ENCODE assay signal across 8 cellular contexts in genomic region chr9:95461448-95462381, GRCh38. TPM values are rescaled to one million over a fixed set of nuclear protein-coding genes. Genes with fewer than 3 reads are reported as not detected.
DNase-seq lines count a peak whose midpoint lies in the region; ATAC-seq and TF ChIP-seq lines count a peak whose summit lies in the region.

No MANE protein-coding gene starts in this region.

- H3K36me3 ChIP-seq in HEK293 (ENCODE audit: control insufficient read depth in 2 of 2, insufficient read depth in 1 of 2, low read length in 2 of 2), result peaks cover 7 to 86% of the 10 kb centered on the region in 2 experiments

- no peaks in the 10 kb centered on the region for H3K9me3 Mint-ChIP-seq in activated naive CD8-positive, alpha-beta T cell treated with anti-CD3 and anti-CD28 coated beads, Interleukin-2, amount 50 U/mL, for 24 hours

- peaks cover 14% of the 10 kb centered on the region for H3K36me3 Mint-ChIP-seq in activated naive CD8-positive, alpha-beta T cell treated with anti-CD3 and anti-CD28 coated beads, Interleukin-2, amount 50 U/mL, for 24 hours (ENCODE audit: low read depth)

- peaks cover 6% of the 10 kb centered on the region for H3K27me3 Mint-ChIP-seq in activated naive CD8-positive, alpha-beta T cell treated with anti-CD3 and anti-CD28 coated beads, Interleukin-2, amount 50 U/mL, for 24 hours

- ATAC-seq in activated naive CD8-positive, alpha-beta T cell treated with anti-CD3 and anti-CD28 coated beads, Interleukin-2, amount 50 U/mL, for 24 hours, result no peak
- no peak for ATAC-seq in HG02623 (IDR thresholded peaks at IDR 0.05; ENCODE audit: unreplicated experiment)

- H3K4me3 Mint-ChIP-seq in activated naive CD8-positive, alpha-beta T cell treated with anti-CD3 and anti-CD28 coated beads, Interleukin-2, amount 50 U/mL, for 24 hours, result peak overlapping the region; percentile 80

- POLR2A ChIA-PET in AG04450 (lab: Yijun Ruan, JAX) (interaction anchor here (1.0 to 1.3 kb wide), 3 partner anchors 11 to 49 kb away, joined by 3 to 5 read pairs (median 5); no protein-coding TSS in a partner anchor), HEK293 (lab: Yijun Ruan, JAX) (interaction anchor here (1.2 to 2.6 kb wide), 5 partner anchors 11 to 79 kb away, joined by 5 to 14 read pairs (median 7); no protein-coding TSS in a partner anchor)

- CTCF ChIA-PET in AG04450 (lab: Charles Lee), result no interaction called here
- CTCF ChIA-PET in HEK293 (lab: Yijun Ruan, JAX), result interaction anchor here (0.8 to 1.2 kb wide), 2 partner anchors 149 to 331 kb away, joined by 3 to 4 read pairs; no protein-coding TSS in a partner anchor

- H3K27me3 ChIP-seq in AG04450 (ENCODE audit: control insufficient read depth, insufficient read depth, low read length), result no peaks in the 10 kb centered on the region

- peaks cover 21% of the 10 kb centered on the region for H3K4me1 ChIP-seq in HEK293 (ENCODE audit: control insufficient read depth, insufficient read depth, low read length)

- H3K4me3 ChIP-seq in AG04450 (ENCODE audit: low read depth, low read length) (no peak overlapping the region), HEK293 (ENCODE audit: low read depth, low read length) (no peak overlapping the region)

- H3K9me3 ChIP-seq in AG04450 (ENCODE audit: control insufficient read depth, insufficient read depth, low read length) (no peaks in the 10 kb centered on the region; the same call in 1 of the 2 replicates), HEK293 (ENCODE audit: control insufficient read depth, insufficient read depth, low read depth, low read length) (no peaks in the 10 kb centered on the region)

- H3K27ac ChIP-seq in AG04450 (ENCODE audit: low read depth, low read length), result peak overlapping the region; percentile 73
- peak overlapping the region; percentile 74 for H3K27ac ChIP-seq in HEK293 (ENCODE audit: extremely low read depth, low read depth, low read length)

- peaks cover 34% of the 10 kb centered on the region for H3K4me1 Mint-ChIP-seq in activated naive CD8-positive, alpha-beta T cell treated with anti-CD3 and anti-CD28 coated beads, Interleukin-2, amount 50 U/mL, for 24 hours

- DNase-seq in AG04450 (ENCODE audit: low read depth, low spot score), result no peak
- no peak for DNase-seq in activated naive CD8-positive, alpha-beta T cell treated with anti-CD3 and anti-CD28 coated beads, Interleukin-2, amount 50 U/mL, for 24 hours
- DNase-seq in midbrain (lab: John Stamatoyannopoulos, UW), result peak; percentile 29
- no peak for DNase-seq in NCI-H526 (lab: John Stamatoyannopoulos, UW)
- no peak for DNase-seq in RPMI8226
- no peak for DNase-seq in activated CD8-positive, alpha-beta memory T cell treated with anti-CD3 and anti-CD28 coated beads, Interleukin-2, amount 50 U/mL, for 4 hours

- peak overlapping the region; percentile 88 for H3K27ac Mint-ChIP-seq in activated naive CD8-positive, alpha-beta T cell treated with anti-CD3 and anti-CD28 coated beads, Interleukin-2, amount 50 U/mL, for 24 hours

- TF ChIP-seq CTCF in AG04450 (IDR thresholded peaks at IDR 0.05; ENCODE audit: low read depth, low read length), result no peak
- TF ChIP-seq CTCF in HEK293 (tag by site-specific recombination; IDR thresholded peaks at IDR 0.05), result no peak

TF ChIP-seq in HEK293, 187 proteins besides CTCF, POLR2A, EP300 and RAD21:
- no peak for TF ChIP-seq ZNF600 (tag by site-specific recombination; IDR thresholded peaks at IDR 0.05)
- no peak for TF ChIP-seq ZFP37 (tag by site-specific recombination; IDR thresholded peaks at IDR 0.05)
- no peak for TF ChIP-seq ZFHX2 (tag by site-specific recombination; conservative IDR thresholded peaks at IDR 0.05)
- TF ChIP-seq ZBTB26 (tag by site-specific recombination; optimal IDR thresholded peaks at IDR 0.05), result no peak
TF ChIP-seq in HEK293: peak in this region for 0.

RNA-seq across cellular contexts. Expression of gene PTCH1, which starts 55.1 kb away (rescaled TPM):
- 7.3 and 10.2 TPM in 2 replicates for polyA plus RNA-seq in AG04450 (2011; rRNA removed)
- polyA minus RNA-seq in AG04450 (2011; rRNA and poly(A)+ RNA removed), result 27.4 and 28.9 TPM in 2 replicates
